Comparison of ENCODE assay signal across 16 cellular contexts in genomic region chr19:3979674-3980352, GRCh38. TPM values are rescaled to one million over a fixed set of nuclear protein-coding genes. Genes with fewer than 3 reads are reported as not detected.
DNase-seq lines count a peak whose midpoint lies in the region; ATAC-seq and TF ChIP-seq lines count a peak whose summit lies in the region.
"Had no signal": no experiment of that assay in that cellular context is flagged by ENCODE, and none has a peak within 500 bp of the region (broad histone marks: within the 10 kb centered on the region; RNA-seq: fewer than 3 reads in every experiment).

No MANE protein-coding gene starts in this region.

- no peaks in the 10 kb centered on the region for H3K27me3 ChIP-seq in esophagus squamous epithelium
- H3K27me3 ChIP-seq: SJCRH30 had no signal

- peak overlapping the region in 1 of 4 donors; percentile 0 for H3K27ac ChIP-seq in esophagus squamous epithelium
- H3K27ac ChIP-seq: SJCRH30 had no signal

- H3K4me1 ChIP-seq in esophagus squamous epithelium, result peaks cover 21 to 81% (median 22%) of the 10 kb centered on the region in 3 donors

- WGBS in esophagus squamous epithelium, 2 donors, result 89 to 92% methylated on average over 6 to 16 of the region's 25 CpGs

- peaks cover 90% of the 10 kb centered on the region for H3K36me3 Mint-ChIP-seq in stimulated activated naive CD8-positive, alpha-beta T cell treated with anti-CD3 and anti-CD28 coated beads, Interleukin-15, Interleukin-2, amounts not matched to agents 100 ng/mL and 50 ng/mL, for 24 hours (ENCODE audit: low read depth)
- peaks cover 5% of the 10 kb centered on the region for H3K36me3 Mint-ChIP-seq in T-helper 17 cell (ENCODE audit: low read depth)
- peaks cover 91% of the 10 kb centered on the region for H3K36me3 Mint-ChIP-seq in activated T-helper 2 cell treated with anti-CD3 and anti-CD28 coated beads, Interferon-gamma antibody, Interleukin-2, Interleukin-4, amounts not matched to agents 10 μg/mL and 5 μg/mL and 100 μg/mL, durations not matched to agents 14 hours and 24 hours and 36 hours (ENCODE audit: low read depth)

- H3K36me3 ChIP-seq in esophagus squamous epithelium, result peaks cover 86 to 95% (median 90%) of the 10 kb centered on the region in 3 donors

- peak overlapping the region; percentile 30 for H3K4me3 Mint-ChIP-seq in stimulated activated naive CD8-positive, alpha-beta T cell treated with anti-CD3 and anti-CD28 coated beads, Interleukin-15, Interleukin-2, amounts not matched to agents 100 ng/mL and 50 ng/mL, for 24 hours
- peak overlapping the region; percentile 57 for H3K4me3 Mint-ChIP-seq in T-helper 17 cell
- H3K4me3 Mint-ChIP-seq in activated T-helper 2 cell treated with anti-CD3 and anti-CD28 coated beads, Interferon-gamma antibody, Interleukin-2, Interleukin-4, amounts not matched to agents 10 μg/mL and 5 μg/mL and 100 μg/mL, durations not matched to agents 14 hours and 24 hours and 36 hours (ENCODE audit: low read depth), result no peak overlapping the region
- H3K4me3 Mint-ChIP-seq: stimulated activated memory B cell treated with anti-CD40 and anti-IgM and Interleukin-4, amounts not matched to agents 10 μg/mL and 1 μg/mL and 100 μg/mL, for 72 hours had no signal

- DNase-seq in stimulated activated naive CD8-positive, alpha-beta T cell treated with anti-CD3 and anti-CD28 coated beads, Interleukin-15, Interleukin-2, amounts not matched to agents 100 U/mL and 50 U/mL, for 24 hours, result no peak
- no peak for DNase-seq in T-helper 17 cell
- peak; percentile 0 for DNase-seq in germinal center (ENCODE audit: low spot score)
- peak; percentile 45 for DNase-seq in ureter (ENCODE audit: low spot score)
- no peak for DNase-seq in GM19238 (ENCODE audit: insufficient read length, low spot score)
- DNase-seq in esophagus squamous epithelium (lab: John Stamatoyannopoulos, UW), result no peak
- DNase-seq in activated T-helper 2 cell treated with anti-CD3 and anti-CD28 coated beads, Interferon-gamma antibody, Interleukin-2, Interleukin-4, amounts not matched to agents 10 μg/mL and 5 μg/mL and 100 μg/mL, durations not matched to agents 14 hours and 24 hours and 36 hours (ENCODE audit: low spot score), result no peak
- DNase-seq: AML-193; NCI-H2171 treated with DMSO at 0.1 percent for 48 hours; SJCRH30; stimulated activated CD4-positive, alpha-beta T cell treated with anti-CD3 and anti-CD28 coated beads, Interleukin-2, amount 100 ng/mL, for 48 hours had no signal

- no peak for ATAC-seq in stimulated activated naive CD8-positive, alpha-beta T cell treated with anti-CD3 and anti-CD28 coated beads, Interleukin-15, Interleukin-2, amounts not matched to agents 100 U/mL and 50 U/mL, for 24 hours
- no peak for ATAC-seq in T-helper 17 cell
- ATAC-seq: stimulated activated memory B cell treated with anti-CD40 and anti-IgM and Interleukin-4, amounts not matched to agents 10 μg/mL and 1 μg/mL and 100 μg/mL, for 72 hours had no signal

- H3K4me3 ChIP-seq in esophagus squamous epithelium, result no peak overlapping the region
- H3K4me3 ChIP-seq: HAP-1, SJCRH30 had no signal

- intact Hi-C loops in esophagus squamous epithelium (cut with DNase I), result loop anchor here (10.0 kb wide), 1 partner anchor 155 kb away; no protein-coding TSS in a partner anchor
- intact Hi-C loops in activated T-helper 2 cell treated with anti-CD3 and anti-CD28 coated beads, Interferon-gamma antibody, Interleukin-2, Interleukin-4, amounts not matched to agents 10 μg/mL and 5 μg/mL and 100 μg/mL, durations not matched to agents 14 hours and 24 hours and 36 hours (cut with micrococcal nuclease), result loop anchor here (10.0 kb wide), 1 partner anchor 215 kb away; the partner anchor contains the start of genes APBA3 and MRPL54

- H3K27me3 Mint-ChIP-seq in stimulated activated naive CD8-positive, alpha-beta T cell treated with anti-CD3 and anti-CD28 coated beads, Interleukin-15, Interleukin-2, amounts not matched to agents 100 ng/mL and 50 ng/mL, for 24 hours, result no peaks in the 10 kb centered on the region
- no peaks in the 10 kb centered on the region for H3K27me3 Mint-ChIP-seq in T-helper 17 cell
- no peaks in the 10 kb centered on the region for H3K27me3 Mint-ChIP-seq in activated T-helper 2 cell treated with anti-CD3 and anti-CD28 coated beads, Interferon-gamma antibody, Interleukin-2, Interleukin-4, amounts not matched to agents 10 μg/mL and 5 μg/mL and 100 μg/mL, durations not matched to agents 14 hours and 24 hours and 36 hours (ENCODE audit: low read depth)
- H3K27me3 Mint-ChIP-seq: brain; stimulated activated memory B cell treated with anti-CD40 and anti-IgM and Interleukin-4, amounts not matched to agents 10 μg/mL and 1 μg/mL and 100 μg/mL, for 72 hours had no signal

- peak overlapping the region; percentile 71 for H3K27ac Mint-ChIP-seq in stimulated activated naive CD8-positive, alpha-beta T cell treated with anti-CD3 and anti-CD28 coated beads, Interleukin-15, Interleukin-2, amounts not matched to agents 100 ng/mL and 50 ng/mL, for 24 hours
- peak overlapping the region; percentile 51 for H3K27ac Mint-ChIP-seq in T-helper 17 cell
- no peak overlapping the region for H3K27ac Mint-ChIP-seq in activated T-helper 2 cell treated with anti-CD3 and anti-CD28 coated beads, Interferon-gamma antibody, Interleukin-2, Interleukin-4, amounts not matched to agents 10 μg/mL and 5 μg/mL and 100 μg/mL, durations not matched to agents 14 hours and 24 hours and 36 hours
- H3K27ac Mint-ChIP-seq: brain had no signal

- no peaks in the 10 kb centered on the region for H3K9me3 Mint-ChIP-seq in stimulated activated naive CD8-positive, alpha-beta T cell treated with anti-CD3 and anti-CD28 coated beads, Interleukin-15, Interleukin-2, amounts not matched to agents 100 ng/mL and 50 ng/mL, for 24 hours
- no peaks in the 10 kb centered on the region for H3K9me3 Mint-ChIP-seq in activated T-helper 2 cell treated with anti-CD3 and anti-CD28 coated beads, Interferon-gamma antibody, Interleukin-2, Interleukin-4, amounts not matched to agents 10 μg/mL and 5 μg/mL and 100 μg/mL, durations not matched to agents 14 hours and 24 hours and 36 hours
- H3K9me3 Mint-ChIP-seq: brain; stimulated activated memory B cell treated with anti-CD40 and anti-IgM and Interleukin-4, amounts not matched to agents 10 μg/mL and 1 μg/mL and 100 μg/mL, for 72 hours had no signal

- peaks cover 64% of the 10 kb centered on the region for H3K4me1 Mint-ChIP-seq in stimulated activated naive CD8-positive, alpha-beta T cell treated with anti-CD3 and anti-CD28 coated beads, Interleukin-15, Interleukin-2, amounts not matched to agents 100 ng/mL and 50 ng/mL, for 24 hours (ENCODE audit: low read depth)
- H3K4me1 Mint-ChIP-seq in T-helper 17 cell, result peaks cover 19% of the 10 kb centered on the region
- H3K4me1 Mint-ChIP-seq in activated T-helper 2 cell treated with anti-CD3 and anti-CD28 coated beads, Interferon-gamma antibody, Interleukin-2, Interleukin-4, amounts not matched to agents 10 μg/mL and 5 μg/mL and 100 μg/mL, durations not matched to agents 14 hours and 24 hours and 36 hours (ENCODE audit: low read depth), result peaks cover 19% of the 10 kb centered on the region

- no peak for TF ChIP-seq POLR2A in esophagus squamous epithelium (IDR thresholded peaks at IDR 0.05)

- TF ChIP-seq CTCF in esophagus squamous epithelium (IDR thresholded peaks at IDR 0.05), result no peak

- H3K9me3 ChIP-seq in T-helper 17 cell (ENCODE audit: control insufficient read depth, low read length, poor library complexity, severe bottlenecking), result peaks cover 2% of the 10 kb centered on the region
- no peaks in the 10 kb centered on the region for H3K9me3 ChIP-seq in esophagus squamous epithelium
- H3K9me3 ChIP-seq: HAP-1, SJCRH30 had no signal

RNA-seq across cellular contexts. Expression of gene EEF2, which starts 5.5 kb away (rescaled TPM):
- total RNA-seq in T-helper 17 cell, result 1,000 to 10,000 TPM; 2,788 to 2,859 TPM
- total RNA-seq in ureter, result 2,169 TPM
- 1,000 to 10,000 TPM; 1,210 to 2,054 (median 1,565) TPM for total RNA-seq in esophagus squamous epithelium
- 2,377 and 2,451 TPM in 2 replicates for total RNA-seq in activated T-helper 2 cell treated with anti-CD3 and anti-CD28 coated beads, Interferon-gamma antibody, Interleukin-2, Interleukin-4, amounts not matched to agents 10 μg/mL and 5 μg/mL and 100 μg/mL, durations not matched to agents 14 hours and 24 hours and 36 hours

RNA-seq across cellular contexts. Expression of gene DAPK3, which starts 8.9 kb away (rescaled TPM):
- 10 to 100 TPM; 28.7 to 31.3 TPM for total RNA-seq in T-helper 17 cell
- 53.0 TPM for total RNA-seq in ureter
- total RNA-seq in esophagus squamous epithelium, result 10 to 100 TPM; 38.2 to 60.4 (median 45.9) TPM
- 40.1 and 43.3 TPM in 2 replicates for total RNA-seq in activated T-helper 2 cell treated with anti-CD3 and anti-CD28 coated beads, Interferon-gamma antibody, Interleukin-2, Interleukin-4, amounts not matched to agents 10 μg/mL and 5 μg/mL and 100 μg/mL, durations not matched to agents 14 hours and 24 hours and 36 hours

RNA-seq across cellular contexts. Expression of gene PIAS4, which starts 27.7 kb away (rescaled TPM):
- 10 to 100 TPM; 20.8 to 22.7 TPM for total RNA-seq in T-helper 17 cell
- total RNA-seq in ureter, result 27.3 TPM
- total RNA-seq in esophagus squamous epithelium, result 10 to 100 TPM; 11.4 to 15.1 (median 13.0) TPM
- 31.5 and 36.3 TPM in 2 replicates for total RNA-seq in activated T-helper 2 cell treated with anti-CD3 and anti-CD28 coated beads, Interferon-gamma antibody, Interleukin-2, Interleukin-4, amounts not matched to agents 10 μg/mL and 5 μg/mL and 100 μg/mL, durations not matched to agents 14 hours and 24 hours and 36 hours

RNA-seq across cellular contexts. Expression of gene NMRK2, which starts 46.9 kb away (rescaled TPM):
- total RNA-seq in T-helper 17 cell (not detected), ureter (not detected), esophagus squamous epithelium (not detected)
- total RNA-seq in activated T-helper 2 cell treated with anti-CD3 and anti-CD28 coated beads, Interferon-gamma antibody, Interleukin-2, Interleukin-4, amounts not matched to agents 10 μg/mL and 5 μg/mL and 100 μg/mL, durations not matched to agents 14 hours and 24 hours and 36 hours, result not detected in 2 replicates
- total RNA-seq: kidney epithelial cell had no signal

Comparison
In these comparisons a context has a peak if more than half of its experiments do, and no peak if none do; other contexts are left out.
1. DNase-seq: peak in germinal center (single experiment) and ureter (single experiment); none in stimulated activated naive CD8-positive, alpha-beta T cell treated with anti-CD3 and anti-CD28 coated beads, Interleukin-15, Interleukin-2, amounts not matched to agents 100 U/mL and 50 U/mL, for 24 hours (single experiment), T-helper 17 cell (0 of 3), GM19238 (single experiment), esophagus squamous epithelium (single experiment) and activated T-helper 2 cell treated with anti-CD3 and anti-CD28 coated beads, Interferon-gamma antibody, Interleukin-2, Interleukin-4, amounts not matched to agents 10 μg/mL and 5 μg/mL and 100 μg/mL, durations not matched to agents 14 hours and 24 hours and 36 hours (single experiment).